ENCODE assay signal across 9 cellular contexts in genomic region chr2:230956827-230957755, GRCh38. TPM values are rescaled to one million over a fixed set of nuclear protein-coding genes. Genes with fewer than 3 reads are reported as not detected.
DNase-seq lines count a peak whose midpoint lies in the region; ATAC-seq and TF ChIP-seq lines count a peak whose summit lies in the region.
"Had no signal": no experiment of that assay in that cellular context is flagged by ENCODE, and none has a peak within 500 bp of the region (broad histone marks: within the 10 kb centered on the region; RNA-seq: fewer than 3 reads in every experiment).

No MANE protein-coding gene starts in this region.

- H3K27me3 Mint-ChIP-seq in activated CD4-positive, alpha-beta T cell treated with anti-CD3 and anti-CD28 coated beads, Interleukin-2, amount 10 ng/mL, durations not matched to agents 24 days and 14 days: peaks cover 75% of the 10 kb centered on the region
- peaks cover 55% of the 10 kb centered on the region for H3K27me3 Mint-ChIP-seq in nephron (ENCODE audit: low read depth)

- DNase-seq in GM10248 (ENCODE audit: extremely low spot score) (peak; percentile 68), HPDE6-E6E7 (ENCODE audit: extremely low spot score) (peak; percentile 64), esophagus squamous epithelium (lab: John Stamatoyannopoulos, UW) (no peak), NCI-H128 (lab: John Stamatoyannopoulos, UW; ENCODE audit: unreplicated experiment) (no peak), NCI-H187 treated with DMSO at 0.1 percent for 48 hours (lab: John Stamatoyannopoulos, UW) (no peak)
- DNase-seq in activated CD4-positive, alpha-beta T cell treated with anti-CD3 and anti-CD28 coated beads, Interleukin-2, amount 10 ng/mL, durations not matched to agents 24 days and 14 days: peak; percentile 69

- POLR2A ChIA-PET in GM10248 (lab: Yijun Ruan, JAX): interaction anchor here (0.6 to 2.0 kb wide), 2 partner anchors 24 to 29 kb away, joined by 4 to 7 read pairs; no protein-coding TSS in a partner anchor

- TF ChIP-seq POLR2A in esophagus squamous epithelium (IDR thresholded peaks at IDR 0.05): no peak

- no peak overlapping the region for H3K27ac ChIP-seq in esophagus squamous epithelium

- no peak for TF ChIP-seq CTCF in GM10248 (IDR thresholded peaks at IDR 0.05; ENCODE audit: control extremely low read depth, extremely low read depth, low read depth, missing control alignments)
- no peak for TF ChIP-seq CTCF in esophagus squamous epithelium (IDR thresholded peaks at IDR 0.05)
- TF ChIP-seq CTCF in nephron (IDR thresholded peaks at IDR 0.05; ENCODE audit: unreplicated experiment in 3 of 3): no peak

- intact Hi-C loops in activated CD4-positive, alpha-beta T cell treated with anti-CD3 and anti-CD28 coated beads, Interleukin-2, amount 10 ng/mL, durations not matched to agents 24 days and 14 days (cut with micrococcal nuclease): loop anchor here (1.0 kb wide), 2 partner anchors 27 to 31 kb away; no protein-coding TSS in a partner anchor
- intact Hi-C loops in esophagus squamous epithelium (cut with DNase I): no loop called here

- no peaks in the 10 kb centered on the region for H3K36me3 ChIP-seq in esophagus squamous epithelium

- peak; percentile 67 for ATAC-seq in GM21447 (IDR thresholded peaks at IDR 0.05; ENCODE audit: unreplicated experiment)

- H3K4me3 ChIP-seq in esophagus squamous epithelium: peak overlapping the region; percentile 17 to 62 (median 26)

- 14 to 19% methylated on average over 17 to 23 of the region's 43 CpGs for WGBS in esophagus squamous epithelium, 2 donors

- CTCF ChIA-PET in GM10248 (lab: Yijun Ruan, JAX): interaction anchor here (1.1 to 27.0 kb wide), 6 partner anchors 9 to 31 kb away, joined by 4 to 305 read pairs (median 9); partner anchors contain the start of gene GPR55

- peaks cover 22% of the 10 kb centered on the region for H3K4me1 Mint-ChIP-seq in activated CD4-positive, alpha-beta T cell treated with anti-CD3 and anti-CD28 coated beads, Interleukin-2, amount 10 ng/mL, durations not matched to agents 24 days and 14 days
- peaks cover 10% of the 10 kb centered on the region for H3K4me1 Mint-ChIP-seq in nephron

- H3K36me3 Mint-ChIP-seq in activated CD4-positive, alpha-beta T cell treated with anti-CD3 and anti-CD28 coated beads, Interleukin-2, amount 10 ng/mL, durations not matched to agents 24 days and 14 days (ENCODE audit: low read depth): no peaks in the 10 kb centered on the region
- H3K36me3 Mint-ChIP-seq in nephron (ENCODE audit: low read depth): no peaks in the 10 kb centered on the region

- H3K9me3 Mint-ChIP-seq in activated CD4-positive, alpha-beta T cell treated with anti-CD3 and anti-CD28 coated beads, Interleukin-2, amount 10 ng/mL, durations not matched to agents 24 days and 14 days: no peaks in the 10 kb centered on the region
- H3K9me3 Mint-ChIP-seq in nephron: no peaks in the 10 kb centered on the region

- H3K9me3 ChIP-seq in esophagus squamous epithelium: no peaks in the 10 kb centered on the region

- H3K27ac Mint-ChIP-seq in activated CD4-positive, alpha-beta T cell treated with anti-CD3 and anti-CD28 coated beads, Interleukin-2, amount 10 ng/mL, durations not matched to agents 24 days and 14 days: peak overlapping the region; percentile 77
- H3K27ac Mint-ChIP-seq in nephron: no peak overlapping the region

- H3K4me1 ChIP-seq in esophagus squamous epithelium: peaks cover 0 to 15% (median 7%) of the 10 kb centered on the region in 3 donors

- peaks cover 0 to 64% (median 0%) of the 10 kb centered on the region in 4 donors for H3K27me3 ChIP-seq in esophagus squamous epithelium

- peak overlapping the region; percentile 83 for H3K4me3 Mint-ChIP-seq in activated CD4-positive, alpha-beta T cell treated with anti-CD3 and anti-CD28 coated beads, Interleukin-2, amount 10 ng/mL, durations not matched to agents 24 days and 14 days
- H3K4me3 Mint-ChIP-seq in nephron: peak overlapping the region; percentile 77 to 84 (median 80)

RNA-seq across cellular contexts. Expression of gene GPR55, which starts 32.0 kb away (rescaled TPM):
- total RNA-seq in activated CD4-positive, alpha-beta T cell treated with anti-CD3 and anti-CD28 coated beads, Interleukin-2, amount 10 ng/mL, durations not matched to agents 24 days and 14 days: 0.23 and 0.38 TPM in 2 replicates
- total RNA-seq in esophagus squamous epithelium: under 1 TPM; 0.61 to 0.88 (median 0.78) TPM
- total RNA-seq: glomerular endothelial cell had no signal

RNA-seq across cellular contexts. Expression of gene SPATA3, which starts 38.8 kb away (rescaled TPM):
- not detected in 2 replicates for total RNA-seq in activated CD4-positive, alpha-beta T cell treated with anti-CD3 and anti-CD28 coated beads, Interleukin-2, amount 10 ng/mL, durations not matched to agents 24 days and 14 days
- total RNA-seq in esophagus squamous epithelium: not detected
- total RNA-seq: glomerular endothelial cell had no signal

Comparison
In these comparisons a context has a peak if more than half of its experiments do, and no peak if none do; other contexts are left out.
1. DNase-seq: peak in GM10248 (single experiment), HPDE6-E6E7 (single experiment) and activated CD4-positive, alpha-beta T cell treated with anti-CD3 and anti-CD28 coated beads, Interleukin-2, amount 10 ng/mL, durations not matched to agents 24 days and 14 days (single experiment); none in esophagus squamous epithelium (single experiment), NCI-H128 (single experiment) and NCI-H187 treated with DMSO at 0.1 percent for 48 hours (single experiment).